ENCODE assay signal across 8 cellular contexts in genomic region chr12:128783129-128783574, GRCh38.
DNase-seq lines count a peak whose midpoint lies in the region; ATAC-seq, FAIRE-seq and TF ChIP-seq lines count a peak whose summit lies in the region.

No MANE protein-coding gene starts in this region.

- no peaks in the 10 kb centered on the region for H3K27me3 ChIP-seq in SU-DHL-6 (ENCODE audit: low read length)

- peak overlapping the region; percentile 27 for H2AFZ ChIP-seq in SU-DHL-6 (ENCODE audit: low read depth, low read length, severe bottlenecking)

- H3K4me2 ChIP-seq in SU-DHL-6 (ENCODE audit: low read depth, low read length, poor library complexity, severe bottlenecking) = peak overlapping the region; percentile 31

- no peaks in the 10 kb centered on the region for H3K36me3 ChIP-seq in SU-DHL-6 (ENCODE audit: low read length)

- peak; percentile 78 for ATAC-seq in HG02759 (IDR thresholded peaks at IDR 0.05; ENCODE audit: unreplicated experiment)

- H3K9me3 ChIP-seq in SU-DHL-6 (ENCODE audit: insufficient read depth, low read length) = no peaks in the 10 kb centered on the region

- no peaks in the 10 kb centered on the region for H4K20me1 ChIP-seq in SU-DHL-6 (ENCODE audit: low read depth, low read length)

- H3K9me2 ChIP-seq in SU-DHL-6 (replicated peaks; ENCODE audit: insufficient read depth, low read length) = no peaks in the 10 kb centered on the region

- DNase-seq in GM18507 (ENCODE audit: extremely low spot score, insufficient read length, low read depth) (peak; percentile 29), kidney glomerular epithelial cell (lab: John Stamatoyannopoulos, UW) (peak; percentile 69), GF-D8 (lab: John Stamatoyannopoulos, UW) (no peak), NCI-H2029 treated with DMSO at 0.1 percent for 48 hours (lab: John Stamatoyannopoulos, UW) (no peak), LoVo (ENCODE audit: low spot score) (no peak), medulla oblongata (ENCODE audit: extremely low spot score) (no peak)

- H3K4me3 ChIP-seq in SU-DHL-6 (ENCODE audit: insufficient read depth, low read length, poor library complexity, severe bottlenecking) = no peak overlapping the region

- no peak overlapping the region for H3K27ac ChIP-seq in SU-DHL-6 (ENCODE audit: low read depth, low read length)

- peak; percentile 92 for FAIRE-seq in GM18507 (lab: Jason Lieb, UNC)

- no peak overlapping the region for H3K9ac ChIP-seq in SU-DHL-6 (ENCODE audit: low read length)

- no peaks in the 10 kb centered on the region for H3F3A ChIP-seq in SU-DHL-6 (ENCODE audit: insufficient read depth)

- no peak for TF ChIP-seq CTCF in SU-DHL-6 (IDR thresholded peaks at IDR 0.05; ENCODE audit: insufficient read depth, low read length, poor library complexity, severe bottlenecking)

- no peaks in the 10 kb centered on the region for H3K79me2 ChIP-seq in SU-DHL-6 (ENCODE audit: insufficient read depth, low read length)

Comparison
In these comparisons a context has a peak if more than half of its experiments do, and no peak if none do; other contexts are left out.
1. DNase-seq: peak in GM18507 (single experiment) and kidney glomerular epithelial cell (single experiment); none in GF-D8 (single experiment), NCI-H2029 treated with DMSO at 0.1 percent for 48 hours (single experiment), LoVo (single experiment) and medulla oblongata (single experiment).